10 cellular contexts compared by ENCODE assay signal in genomic region chr12:29725587-29726320, GRCh38. TPM values are rescaled to one million over a fixed set of nuclear protein-coding genes. Genes with fewer than 3 reads are reported as not detected.
DNase-seq lines count a peak whose midpoint lies in the region; ATAC-seq and TF ChIP-seq lines count a peak whose summit lies in the region.
"Had no signal": no experiment of that assay in that cellular context is flagged by ENCODE, and none has a peak within 500 bp of the region (broad histone marks: within the 10 kb centered on the region; RNA-seq: fewer than 3 reads in every experiment).

No MANE protein-coding gene starts in this region.

- TF ChIP-seq CTCF in type B pancreatic cell (conservative IDR thresholded peaks at IDR 0.05) = no peak

- no peak overlapping the region for H4K8ac ChIP-seq in neuronal stem cell (ENCODE audit: low read depth, low read length)

- no peak overlapping the region for H4K91ac ChIP-seq in neuronal stem cell (ENCODE audit: low read depth, low read length, poor library complexity)

- H3K27ac Mint-ChIP-seq in type B pancreatic cell = no peak overlapping the region

- peak overlapping the region; percentile 14 to 81 (median 73); a peak in 20 of 22 replicates for H3K4me2 ChIP-seq in BLaER1 treated with 17β-estradiol and CSF1 and Interleukin-3, amounts not matched to agents 10 nM and 100 nM
- no peak overlapping the region for H3K4me2 ChIP-seq in neuronal stem cell (ENCODE audit: insufficient read depth, low read length, poor library complexity, severe bottlenecking)

- peaks cover 6% of the 10 kb centered on the region for H3K27me3 Mint-ChIP-seq in activated T-cell treated with anti-CD3 and anti-CD28 coated beads, Interleukin-2, amount 50 U/mL, for 4 hours (ENCODE audit: low read depth)
- H3K27me3 Mint-ChIP-seq in type B pancreatic cell = no peaks in the 10 kb centered on the region

- no peak for ATAC-seq in activated T-cell treated with anti-CD3 and anti-CD28 coated beads, Interleukin-2, amount 50 U/mL, for 4 hours
- ATAC-seq: right lobe of liver had no signal

- H3K4ac ChIP-seq in neuronal stem cell (ENCODE audit: low read length) = no peak overlapping the region

- no peak overlapping the region for H3K4me3 Mint-ChIP-seq in activated T-cell treated with anti-CD3 and anti-CD28 coated beads, Interleukin-2, amount 50 U/mL, for 4 hours
- no peak overlapping the region for H3K4me3 Mint-ChIP-seq in type B pancreatic cell

- WGBS in esophagus, 2 donors = 42 to 46% methylated on average over 6 of the region's 6 CpGs
- WGBS in neuronal stem cell (ENCODE audit: extremely low coverage in 2 of 2, insufficient read length in 2 of 2, insufficient replicate concordance in 1 of 2), 2 donors = no CpG with 5 or more reads among the region's 6 CpGs

- DNase-seq in NCI-H1694 treated with DMSO at 0.1 percent for 48 hours (lab: John Stamatoyannopoulos, UW) (peak; percentile 90), neuronal stem cell (ENCODE audit: low spot score) (no peak), type B pancreatic cell (ENCODE audit: extremely low spot score, unreplicated experiment) (no peak), ureter (ENCODE audit: low spot score) (no peak)
- DNase-seq in activated T-cell treated with anti-CD3 and anti-CD28 coated beads, Interleukin-2, amount 50 U/mL, for 4 hours = no peak
- no peak for DNase-seq in activated CD8-positive, alpha-beta memory T cell treated with anti-CD3 and anti-CD28 coated beads for 24 hours
- DNase-seq: right lobe of liver had no signal

- H3K4me3 ChIP-seq in BLaER1 treated with 17β-estradiol and CSF1 and Interleukin-3, amounts not matched to agents 10 nM and 100 nM = no peak overlapping the region
- no peak overlapping the region for H3K4me3 ChIP-seq in esophagus (ENCODE audit: low read depth in 1 of 2, low read length in 2 of 2)
- no peak overlapping the region for H3K4me3 ChIP-seq in neuronal stem cell (ENCODE audit: low read length in 2 of 2)
- H3K4me3 ChIP-seq: right lobe of liver had no signal

- H2BK5ac ChIP-seq in neuronal stem cell (ENCODE audit: low read length) = no peak overlapping the region

- H3K36me3 ChIP-seq in BLaER1 treated with 17β-estradiol and CSF1 and Interleukin-3, amounts not matched to agents 10 nM and 100 nM = no peaks in the 10 kb centered on the region
- H3K36me3 ChIP-seq in esophagus (ENCODE audit: control insufficient read depth in 2 of 2, insufficient read depth in 2 of 2, low read length in 1 of 2) = no peaks in the 10 kb centered on the region
- peaks cover 0 to 6% of the 10 kb centered on the region in 2 donors for H3K36me3 ChIP-seq in neuronal stem cell (replicated peaks in 1 of 2; ENCODE audit: control insufficient read depth in 2 of 2, insufficient read depth in 2 of 2, low read length in 2 of 2)
- H3K36me3 ChIP-seq: right lobe of liver had no signal

- H3K36me3 Mint-ChIP-seq in activated T-cell treated with anti-CD3 and anti-CD28 coated beads, Interleukin-2, amount 50 U/mL, for 4 hours (ENCODE audit: insufficient read depth) = no peaks in the 10 kb centered on the region
- peaks cover 26% of the 10 kb centered on the region for H3K36me3 Mint-ChIP-seq in type B pancreatic cell

- H3K23ac ChIP-seq in neuronal stem cell (ENCODE audit: low read depth, low read length, poor library complexity) = no peak overlapping the region

- no peaks in the 10 kb centered on the region for H3K9me3 Mint-ChIP-seq in activated T-cell treated with anti-CD3 and anti-CD28 coated beads, Interleukin-2, amount 50 U/mL, for 4 hours
- H3K9me3 Mint-ChIP-seq in type B pancreatic cell = no peaks in the 10 kb centered on the region

- no peaks in the 10 kb centered on the region for H3K4me1 Mint-ChIP-seq in activated T-cell treated with anti-CD3 and anti-CD28 coated beads, Interleukin-2, amount 50 U/mL, for 4 hours (ENCODE audit: low read depth)
- peaks cover 17% of the 10 kb centered on the region for H3K4me1 Mint-ChIP-seq in type B pancreatic cell (ENCODE audit: unreplicated experiment)

- peak overlapping the region in 8 of 11 experiments; percentile 7 to 56 (median 22); a peak in 7 of 22 replicates for H3K9ac ChIP-seq in BLaER1 treated with 17β-estradiol and CSF1 and Interleukin-3, amounts not matched to agents 10 nM and 100 nM
- H3K9ac ChIP-seq in neuronal stem cell (ENCODE audit: low read depth, low read length, poor library complexity) = no peak overlapping the region

- H2BK120ac ChIP-seq in neuronal stem cell (ENCODE audit: low read depth, low read length) = no peak overlapping the region

- no peaks in the 10 kb centered on the region for H4K20me1 ChIP-seq in BLaER1 treated with 17β-estradiol and CSF1 and Interleukin-3, amounts not matched to agents 10 nM and 100 nM

- H3K27ac ChIP-seq in BLaER1 treated with 17β-estradiol and CSF1 and Interleukin-3, amounts not matched to agents 10 nM and 100 nM = peak overlapping the region in 8 of 11 experiments; percentile 21 to 55 (median 42); a peak in 14 of 22 replicates
- peak overlapping the region; percentile 49 for H3K27ac ChIP-seq in esophagus (ENCODE audit: low read depth in 2 of 2, low read length in 1 of 2)
- no peak overlapping the region for H3K27ac ChIP-seq in neuronal stem cell (replicated peaks; ENCODE audit: low read length)
- H3K27ac ChIP-seq: epithelial cell of prostate, right lobe of liver had no signal

- peak overlapping the region; percentile 66 for H2AFZ ChIP-seq in neuronal stem cell (ENCODE audit: low read length)

- H3K27me3 ChIP-seq in BLaER1 treated with 17β-estradiol and CSF1 and Interleukin-3, amounts not matched to agents 10 nM and 100 nM = no peaks in the 10 kb centered on the region
- H3K27me3 ChIP-seq in esophagus (ENCODE audit: control insufficient read depth in 1 of 2, insufficient read depth in 2 of 2, low read length in 2 of 2) (no peaks in the 10 kb centered on the region), neuronal stem cell (ENCODE audit: control insufficient read depth in 3 of 3, insufficient read depth in 3 of 3, low read depth in 1 of 3, low read length in 3 of 3) (no peaks in the 10 kb centered on the region)
- H3K27me3 ChIP-seq: right lobe of liver had no signal

- peaks cover 12 to 29% (median 23%) of the 10 kb centered on the region in 10 experiments for H3K4me1 ChIP-seq in BLaER1 treated with 17β-estradiol and CSF1 and Interleukin-3, amounts not matched to agents 10 nM and 100 nM
- H3K4me1 ChIP-seq in esophagus (ENCODE audit: control insufficient read depth in 2 of 2, insufficient read depth in 2 of 2, low read length in 1 of 2) = peaks cover 0 to 3% of the 10 kb centered on the region in 2 donors
- H3K4me1 ChIP-seq in neuronal stem cell (ENCODE audit: control insufficient read depth in 2 of 2, insufficient read depth in 1 of 2, low read depth in 1 of 2, low read length in 2 of 2) = peaks cover 2 to 14% of the 10 kb centered on the region in 2 donors
- H3K4me1 ChIP-seq: right lobe of liver had no signal

- H3K14ac ChIP-seq in neuronal stem cell (ENCODE audit: low read length) = no peak overlapping the region

- H3K18ac ChIP-seq in neuronal stem cell (ENCODE audit: low read length) = no peak overlapping the region

- H2AK5ac ChIP-seq in neuronal stem cell (ENCODE audit: low read depth, low read length) = no peak overlapping the region

- no peaks in the 10 kb centered on the region for H3K79me1 ChIP-seq in neuronal stem cell (ENCODE audit: low read depth, low read length)

- H3K9me3 ChIP-seq in BLaER1 treated with 17β-estradiol and CSF1 and Interleukin-3, amounts not matched to agents 10 nM and 100 nM (replicated peaks in 1 of 11) = no peaks in the 10 kb centered on the region
- no peaks in the 10 kb centered on the region for H3K9me3 ChIP-seq in esophagus (ENCODE audit: control insufficient read depth in 2 of 2, insufficient read depth in 1 of 2, low read depth in 1 of 2, low read length in 1 of 2)
- no peaks in the 10 kb centered on the region for H3K9me3 ChIP-seq in neuronal stem cell (replicated peaks in 1 of 2; ENCODE audit: control insufficient read depth in 2 of 2, insufficient read depth in 1 of 2, low read depth in 1 of 2, low read length in 2 of 2)
- H3K9me3 ChIP-seq: right lobe of liver had no signal

- no peak overlapping the region for H2BK12ac ChIP-seq in neuronal stem cell (ENCODE audit: low read length)

- H2BK15ac ChIP-seq in neuronal stem cell (ENCODE audit: low read length) = no peak overlapping the region

RNA-seq across cellular contexts. Expression of gene TMTC1, which starts 58.0 kb away (rescaled TPM):
- 1 to 10 TPM; 1.3 to 1.6 TPM for polyA plus RNA-seq in esophagus
- polyA plus RNA-seq in neuronal stem cell (2013, experiment 1 of 2) = 4.6 TPM
- polyA plus RNA-seq in neuronal stem cell (2013, experiment 2 of 2) = 4.5 TPM
- under 1 TPM; 0.11 to 0.24 (median 0.13) TPM for total RNA-seq in activated T-cell treated with anti-CD3 and anti-CD28 coated beads, Interleukin-2, amount 50 U/mL, for 4 hours
- total RNA-seq in type B pancreatic cell (ENCODE audit: low replicate concordance) (24.0 and 48.7 TPM in 2 replicates), ureter (48.3 TPM)

Comparison
In these comparisons a context has a peak if more than half of its experiments do, and no peak if none do; other contexts are left out.
1. RNA of gene TMTC1, which starts 58.0 kb away (total RNA-seq): 48.3 TPM in ureter (single experiment) and 24.0 to 48.7 TPM in type B pancreatic cell; 0.11 to 0.24 TPM in activated T-cell treated with anti-CD3 and anti-CD28 coated beads, Interleukin-2, amount 50 U/mL, for 4 hours; every median in the first group is over 10 times any median in the second.